In genomic region chr4:152045781-152046571, GRCh38 we compare ENCODE assay signal across 9 cellular contexts.
DNase-seq lines count a peak whose midpoint lies in the region; ATAC-seq and TF ChIP-seq lines count a peak whose summit lies in the region.
"Had no signal": no experiment of that assay in that cellular context is flagged by ENCODE, and none has a peak within 500 bp of the region (broad histone marks: within the 10 kb centered on the region; RNA-seq: fewer than 3 reads in every experiment).

No MANE protein-coding gene starts in this region.

- no peak for TF ChIP-seq EP300 in sigmoid colon (IDR thresholded peaks at IDR 0.05)

- peak overlapping the region; percentile 3 for H2AFZ ChIP-seq in hepatocyte

- DNase-seq in activated CD8-positive, alpha-beta T cell treated with anti-CD3 and anti-CD28 coated beads, Interleukin-2, amount 10 ng/mL, durations not matched to agents 7 days and 5 days, result peak; percentile 26
- DNase-seq in hepatocyte (ENCODE audit: low spot score) (peak; percentile 86), cortex of kidney (lab: John Stamatoyannopoulos, UW) (no peak), sigmoid colon (no peak)
- peak; percentile 23 to 35 for DNase-seq in stimulated activated CD4-positive, alpha-beta T cell treated with anti-CD3 and anti-CD28 coated beads, Interleukin-2, amount 100 ng/mL, for 24 hours

- intact Hi-C loops in sigmoid colon (cut with DNase I), result no loop called here

- H3K27me3 ChIP-seq in hepatocyte, result no peaks in the 10 kb centered on the region
- H3K27me3 ChIP-seq in sigmoid colon, result peaks cover 0 to 3% (median 3%) of the 10 kb centered on the region in 3 donors

- no peaks in the 10 kb centered on the region for H3K36me3 ChIP-seq in hepatocyte (replicated peaks; ENCODE audit: insufficient read depth, low read depth)
- H3K36me3 ChIP-seq in sigmoid colon, result no peaks in the 10 kb centered on the region

- CTCF ChIA-PET in activated CD8-positive, alpha-beta T cell treated with anti-CD3 and anti-CD28 coated beads, Interleukin-2, amount 10 ng/mL, durations not matched to agents 7 days and 5 days (lab: Charles Lee), result interaction anchor here (0.6 to 1.3 kb wide), 4 partner anchors 11 to 797 kb away, joined by 3 to 4 read pairs (median 4); no protein-coding TSS in a partner anchor

- ATAC-seq in HG02610 (IDR thresholded peaks at IDR 0.05; ENCODE audit: unreplicated experiment) (peak; percentile 66), HG03095 (IDR thresholded peaks at IDR 0.05; ENCODE audit: unreplicated experiment) (no peak)
- no peak for ATAC-seq in activated CD8-positive, alpha-beta T cell treated with anti-CD3 and anti-CD28 coated beads, Interleukin-2, amount 10 ng/mL, durations not matched to agents 7 days and 5 days

- no peaks in the 10 kb centered on the region for H3K9me3 ChIP-seq in hepatocyte (ENCODE audit: low read depth)
- H3K9me3 ChIP-seq in sigmoid colon, result no peaks in the 10 kb centered on the region

- peaks cover 3% of the 10 kb centered on the region for H3K27me3 Mint-ChIP-seq in activated CD8-positive, alpha-beta T cell treated with anti-CD3 and anti-CD28 coated beads, Interleukin-2, amount 10 ng/mL, durations not matched to agents 7 days and 5 days (ENCODE audit: low read depth)

- H3K4me3 Mint-ChIP-seq in activated CD8-positive, alpha-beta T cell treated with anti-CD3 and anti-CD28 coated beads, Interleukin-2, amount 10 ng/mL, durations not matched to agents 7 days and 5 days, result no peak overlapping the region
- H3K4me3 Mint-ChIP-seq: T-helper 1 cell treated with Interleukin-12 subunit alpha and Interleukin-12 subunit beta and Interleukin-4 antibody, amounts not matched to agents 30 μg/mL and 1 μg/mL, for 36 hours had no signal

- H3K4me2 ChIP-seq in hepatocyte, result peak overlapping the region; percentile 62

- peaks cover 4% of the 10 kb centered on the region for H3K36me3 Mint-ChIP-seq in activated CD8-positive, alpha-beta T cell treated with anti-CD3 and anti-CD28 coated beads, Interleukin-2, amount 10 ng/mL, durations not matched to agents 7 days and 5 days (ENCODE audit: low read depth)

- TF ChIP-seq CTCF in GM12873 (IDR thresholded peaks at IDR 0.05; ENCODE audit: insufficient read depth, low read depth, low read length, missing control alignments), result peak; percentile 56
- peak; percentile 69 for TF ChIP-seq CTCF in hepatocyte (IDR thresholded peaks at IDR 0.05; ENCODE audit: poor library complexity)
- TF ChIP-seq CTCF in sigmoid colon (IDR thresholded peaks at IDR 0.05), result peak in 2 of 4 experiments; percentile 8 to 24

- 5% methylated on average over 37 of the region's 37 CpGs for WGBS in hepatocyte (ENCODE audit: low lambda C conversion rate, missing lambda C conversion rate)
- 13 to 20% methylated on average over 37 of the region's 37 CpGs for WGBS in sigmoid colon, 2 donors

- H3K79me2 ChIP-seq in hepatocyte, result no peaks in the 10 kb centered on the region

- H3K4me1 ChIP-seq in hepatocyte (ENCODE audit: insufficient read depth) (no peaks in the 10 kb centered on the region), sigmoid colon (peaks cover 0 to 16% (median 8%) of the 10 kb centered on the region in 4 donors)

- no peaks in the 10 kb centered on the region for H3K9me3 Mint-ChIP-seq in activated CD8-positive, alpha-beta T cell treated with anti-CD3 and anti-CD28 coated beads, Interleukin-2, amount 10 ng/mL, durations not matched to agents 7 days and 5 days (ENCODE audit: insufficient read depth)

- no peak overlapping the region for H3K4me3 ChIP-seq in hepatocyte
- H3K4me3 ChIP-seq in sigmoid colon, result peak overlapping the region in 2 of 4 donors; percentile 1 to 11

- H4K20me1 ChIP-seq in hepatocyte (ENCODE audit: insufficient read depth, poor library complexity, severe bottlenecking), result no peaks in the 10 kb centered on the region

- H3K27ac ChIP-seq in hepatocyte (peak overlapping the region; percentile 25), sigmoid colon (no peak overlapping the region)

- H3K27ac Mint-ChIP-seq in activated CD8-positive, alpha-beta T cell treated with anti-CD3 and anti-CD28 coated beads, Interleukin-2, amount 10 ng/mL, durations not matched to agents 7 days and 5 days, result no peak overlapping the region
- H3K27ac Mint-ChIP-seq: T-helper 1 cell treated with Interleukin-12 subunit alpha and Interleukin-12 subunit beta and Interleukin-4 antibody, amounts not matched to agents 30 μg/mL and 1 μg/mL, for 36 hours had no signal

- H3K9me2 ChIP-seq in hepatocyte (replicated peaks; ENCODE audit: insufficient read depth), result no peaks in the 10 kb centered on the region

- TF ChIP-seq POLR2A in sigmoid colon (IDR thresholded peaks at IDR 0.05), result no peak

- POLR2A ChIA-PET in activated CD8-positive, alpha-beta T cell treated with anti-CD3 and anti-CD28 coated beads, Interleukin-2, amount 10 ng/mL, durations not matched to agents 7 days and 5 days (lab: Charles Lee), result no interaction called here

- H3K4me1 Mint-ChIP-seq in activated CD8-positive, alpha-beta T cell treated with anti-CD3 and anti-CD28 coated beads, Interleukin-2, amount 10 ng/mL, durations not matched to agents 7 days and 5 days (ENCODE audit: low read depth), result peaks cover 3% of the 10 kb centered on the region

Comparison
In these comparisons a context has a peak if more than half of its experiments do, and no peak if none do; other contexts are left out.
1. DNase-seq: peak in activated CD8-positive, alpha-beta T cell treated with anti-CD3 and anti-CD28 coated beads, Interleukin-2, amount 10 ng/mL, durations not matched to agents 7 days and 5 days (single experiment), hepatocyte (single experiment) and stimulated activated CD4-positive, alpha-beta T cell treated with anti-CD3 and anti-CD28 coated beads, Interleukin-2, amount 100 ng/mL, for 24 hours (2 of 2); none in cortex of kidney (single experiment) and sigmoid colon (single experiment).